In the genomic region with DNA sequence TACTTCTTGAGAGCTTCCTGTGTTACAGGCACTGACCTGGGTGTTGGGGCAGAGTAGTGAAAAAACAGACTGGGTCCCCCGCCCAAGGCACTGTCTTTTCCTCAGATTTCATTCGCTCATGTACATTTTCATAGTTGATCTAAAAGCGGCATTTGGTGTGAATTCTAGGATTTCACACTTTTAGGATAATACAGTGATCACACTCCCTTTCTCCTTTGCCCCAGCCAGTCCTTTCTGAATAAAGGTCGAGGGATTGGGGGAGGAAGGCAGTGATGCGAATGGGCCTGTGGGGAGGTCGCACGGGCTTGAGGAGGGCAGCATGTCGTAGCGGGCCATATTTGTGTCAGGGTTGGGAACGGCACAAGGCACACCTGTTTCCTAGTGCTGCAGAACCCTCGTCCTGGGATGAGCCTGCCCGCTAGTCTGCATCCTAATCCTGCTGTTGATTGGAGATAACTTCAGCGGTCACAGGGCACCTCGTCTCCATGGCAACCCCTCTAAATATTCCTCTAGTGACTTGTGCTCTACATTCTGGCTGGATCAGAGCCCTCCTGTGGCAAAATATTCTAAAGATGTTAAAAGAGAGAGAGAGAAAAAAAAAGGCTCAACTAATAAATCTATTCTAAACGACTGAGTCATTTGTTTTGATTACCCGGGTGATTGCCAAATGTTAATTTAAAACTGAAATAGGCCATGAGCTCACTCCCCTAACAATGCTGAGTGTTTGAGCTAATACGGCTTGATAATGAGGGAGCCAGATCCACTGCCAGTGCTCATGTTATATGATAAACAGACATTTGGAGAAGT, we compare ENCODE assay signal across 9 cellular contexts. TPM values are rescaled to one million over a fixed set of nuclear protein-coding genes. Genes with fewer than 3 reads are reported as not detected.
A peak's percentile ranks its signal among the peaks of the same experiment; 100 is the strongest.
DNase-seq lines count a peak whose midpoint lies in the region; ATAC-seq, FAIRE-seq and TF ChIP-seq lines count a peak whose summit lies in the region.
"Had no signal": no experiment of that assay in that cellular context is flagged by ENCODE, and none has a peak within 500 bp of the region (broad histone marks: within the 10 kb centered on the region; RNA-seq: fewer than 3 reads in every experiment).

No MANE protein-coding gene starts in this region.

- H3K27ac ChIP-seq in brain microvascular endothelial cell: peak overlapping the region; percentile 50
- peak overlapping the region; percentile 74 for H3K27ac ChIP-seq in suprapubic skin
- H3K27ac ChIP-seq: KMS-11 had no signal

- H3K4me1 ChIP-seq in suprapubic skin: peaks cover 29% of the 10 kb centered on the region

- no peaks in the 10 kb centered on the region for H3K9me3 ChIP-seq in suprapubic skin

- no peak for TF ChIP-seq EP300 in suprapubic skin (IDR thresholded peaks at IDR 0.05)

- TF ChIP-seq POLR2A in suprapubic skin (IDR thresholded peaks at IDR 0.05): no peak

- no peak for FAIRE-seq in GM19239 (lab: Jason Lieb, UNC)

- ATAC-seq in HG03439 (IDR thresholded peaks at IDR 0.05; ENCODE audit: unreplicated experiment) (no peak), HG03442 (IDR thresholded peaks at IDR 0.05; ENCODE audit: unreplicated experiment) (no peak), GM19397 (IDR thresholded peaks at IDR 0.05; ENCODE audit: unreplicated experiment) (no peak)

- H3K27me3 ChIP-seq in brain microvascular endothelial cell (replicated peaks): no peaks in the 10 kb centered on the region
- H3K27me3 ChIP-seq in suprapubic skin: no peaks in the 10 kb centered on the region

- no peak for TF ChIP-seq CTCF in brain microvascular endothelial cell (IDR thresholded peaks at IDR 0.05; ENCODE audit: low read depth, low read length, missing control alignments)
- no peak for TF ChIP-seq CTCF in suprapubic skin (IDR thresholded peaks at IDR 0.05)

- H3K4me3 ChIP-seq in brain microvascular endothelial cell (ENCODE audit: low read depth, low read length) (no peak overlapping the region), suprapubic skin (no peak overlapping the region)

- WGBS in suprapubic skin: 42% methylated on average over 17 of the region's 17 CpGs

- no peaks in the 10 kb centered on the region for H3K36me3 ChIP-seq in brain microvascular endothelial cell (replicated peaks)
- H3K36me3 ChIP-seq in suprapubic skin: no peaks in the 10 kb centered on the region

- DNase-seq in NCI-H1105 (lab: John Stamatoyannopoulos, UW) (peak; percentile 44), brain microvascular endothelial cell (peak; percentile 87), iPS-NIHi7 (ENCODE audit: extremely low spot score) (peak; percentile 81), suprapubic skin (ENCODE audit: low spot score in 2 of 2) (peak; percentile 79 to 84), GM19239 (ENCODE audit: insufficient read length, low spot score) (no peak)

- in situ Hi-C loops in brain microvascular endothelial cell (cut with HindIII; ENCODE audit: low pct_ligation_motif_present, low sequenced_read_pairs): no loop called here

RNA-seq across cellular contexts. Expression of a gene that starts 21.8 kb away (rescaled TPM):
- 100 to 1,000 TPM in 2 of 4 donors, 10 to 100 TPM in 2; 64.1 to 225 (median 86.5) TPM for total RNA-seq in suprapubic skin
